Comparison of ENCODE assay signal across 36 cellular contexts in the genomic region with DNA sequence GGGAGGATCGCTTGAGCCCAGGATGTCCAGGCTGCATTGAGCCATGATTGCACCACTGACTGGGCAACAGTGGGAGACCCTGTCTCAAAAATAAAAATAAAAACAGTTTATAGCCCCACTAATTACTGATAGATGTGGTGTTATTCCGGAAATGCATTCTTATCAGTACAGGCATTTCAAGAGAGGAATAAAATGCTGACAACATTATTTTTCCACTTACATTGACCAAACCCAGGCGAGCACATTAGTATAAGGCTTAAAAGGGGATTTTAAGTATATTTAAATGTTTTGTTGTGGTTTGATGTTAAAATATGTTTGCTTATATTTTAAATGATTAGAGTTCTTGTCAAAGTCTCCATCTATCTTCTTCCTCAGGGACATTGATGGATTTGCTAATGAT.
"Had no signal": no experiment of that assay in that cellular context is flagged by ENCODE, and none has a peak within 500 bp of the region (broad histone marks: within the 10 kb centered on the region; RNA-seq: fewer than 3 reads in every experiment).

No MANE protein-coding gene starts in this region.

- H3K36me3 ChIP-seq: MG63 had no signal

- H3K27me3 ChIP-seq: MG63 had no signal

- DNase-seq: Kasumi-1, MG63, MM.1S, MV-4-11, NCI-H1048, NCI-H1092, NCI-H1092 treated with DMSO at 0.1 percent for 48 hours, NCI-H1105, NCI-H1105 treated with DMSO at 0.1 percent for 48 hours, NCI-H1417, NCI-H1417 treated with DMSO at 0.1 percent for 48 hours, NCI-H1436, NCI-H1436 treated with DMSO at 0.1 percent for 48 hours, NCI-H146, NCI-H1694, NCI-H1694 treated with DMSO at 0.1 percent for 48 hours, NCI-H187, NCI-H187 treated with DMSO at 0.1 percent for 48 hours, NCI-H1930, NCI-H2029, NCI-H2029 treated with DMSO at 0.1 percent for 48 hours, NCI-H2081, NCI-H2081 treated with DMSO at 0.1 percent for 48 hours, NCI-H2107, NCI-H2171, NCI-H2171 treated with DMSO at 0.1 percent for 48 hours, NCI-H2227 treated with DMSO at 0.1 percent for 48 hours, NCI-H226, NCI-H345, NCI-H446, NCI-H446 treated with DMSO at 0.1 percent for 48 hours, NCI-H510A, NCI-H510A treated with DMSO at 0.1 percent for 48 hours, NCI-H524, NCI-H524 treated with DMSO at 0.1 percent for 48 hours, NCI-H526 had no signal

- H3K9me3 ChIP-seq: MG63 had no signal

- H3K4me3 ChIP-seq: MG63 had no signal
